ENCODE assay signal across 1 cellular context in genomic region chr19:37594982-37595382, GRCh38.
TF ChIP-seq lines count a peak whose summit lies in the region.

No MANE protein-coding gene starts in this region.

TF ChIP-seq in HEK293, 187 proteins besides CTCF, POLR2A, EP300 and RAD21 (continued from another document and continues in another):
- TF ChIP-seq YY1 (tag by site-specific recombination; IDR thresholded peaks at IDR 0.05) (peak; percentile 63; the same call in 1 of the 2 replicates), ZNF335 (tag by site-specific recombination; conservative IDR thresholded peaks at IDR 0.05) (peak; percentile 99), ZNF239 (tag by site-specific recombination; IDR thresholded peaks at IDR 0.05) (0 out of 2 replicates have a peak, but pooled peaks have one; percentile 31), ZFP69B (tag by site-specific recombination; IDR thresholded peaks at IDR 0.05) (peak; percentile 86), ZNF621 (tag by site-specific recombination; IDR thresholded peaks at IDR 0.05) (no peak), ZFP37 (tag by site-specific recombination; IDR thresholded peaks at IDR 0.05) (peak; percentile 99), SP2 (tag by site-specific recombination; IDR thresholded peaks at IDR 0.05) (no peak), ZNF449 (tag by site-specific recombination; IDR thresholded peaks at IDR 0.05) (no peak; the same call in 1 of the 2 replicates), IKZF3 (tag by site-specific recombination; IDR thresholded peaks at IDR 0.05) (no peak), ZNF221 (tag by site-specific recombination; IDR thresholded peaks at IDR 0.05; ENCODE audit: borderline replicate concordance) (no peak; the same call in 1 of the 2 replicates), ZNF560 (tag by site-specific recombination; IDR thresholded peaks at IDR 0.05; ENCODE audit: borderline replicate concordance) (no peak), HIC1 (tag by site-specific recombination; IDR thresholded peaks at IDR 0.05) (peak; percentile 87), ZNF433 (tag by site-specific recombination; IDR thresholded peaks at IDR 0.05; ENCODE audit: low read depth) (no peak), ZNF677 (tag by site-specific recombination; IDR thresholded peaks at IDR 0.05) (no peak), ZNF76 (tag by site-specific recombination; IDR thresholded peaks at IDR 0.05; ENCODE audit: borderline replicate concordance, low read depth) (no peak), ZNF600 (tag by site-specific recombination; IDR thresholded peaks at IDR 0.05) (peak; percentile 100), PBX3 (CRISPR knock-in tag; IDR thresholded peaks at IDR 0.05) (no peak), FEZF1 (tag by site-specific recombination; IDR thresholded peaks at IDR 0.05) (peak; percentile 67), ZNF112 (tag by site-specific recombination; IDR thresholded peaks at IDR 0.05) (no peak), ZNF571 (tag by site-specific recombination; IDR thresholded peaks at IDR 0.05) (no peak), WT1 (tag by site-specific recombination; IDR thresholded peaks at IDR 0.05) (peak; percentile 65), ZNF10 (tag by site-specific recombination; IDR thresholded peaks at IDR 0.05) (no peak), ZNF274 (IDR thresholded peaks at IDR 0.05; ENCODE audit: low read length) (no peak), ZNF274 (tag by site-specific recombination; IDR thresholded peaks at IDR 0.05; ENCODE audit: borderline replicate concordance) (no peak), ZNF423 (tag by site-specific recombination; IDR thresholded peaks at IDR 0.05) (no peak), ZNF548 (tag by site-specific recombination; IDR thresholded peaks at IDR 0.05) (peak; percentile 79), TSHZ1 (tag by site-specific recombination; IDR thresholded peaks at IDR 0.05; ENCODE audit: borderline replicate concordance) (peak; percentile 88), SCRT2 (tag by site-specific recombination; IDR thresholded peaks at IDR 0.05) (peak; percentile 42; the same call in 1 of the 2 replicates), KLF16 (tag by site-specific recombination; IDR thresholded peaks at IDR 0.05) (peak; percentile 96), ZNF791 (tag by site-specific recombination; IDR thresholded peaks at IDR 0.05) (peak; percentile 67; the same call in 1 of the 2 replicates), PATZ1 (tag by site-specific recombination; IDR thresholded peaks at IDR 0.05) (peak; percentile 16; the same call in 1 of the 2 replicates), ZNF658 (tag by site-specific recombination; IDR thresholded peaks at IDR 0.05) (no peak; the same call in 1 of the 2 replicates), BCL11B (tag by site-specific recombination; IDR thresholded peaks at IDR 0.05; ENCODE audit: low read depth) (peak; percentile 70; the same call in 1 of the 2 replicates), ZNF624 (tag by site-specific recombination; IDR thresholded peaks at IDR 0.05) (peak; percentile 76; the same call in 1 of the 2 replicates), ZNF202 (tag by site-specific recombination; IDR thresholded peaks at IDR 0.05; ENCODE audit: borderline replicate concordance) (no peak), ZNF155 (tag by site-specific recombination; IDR thresholded peaks at IDR 0.05) (peak; percentile 67; the same call in 1 of the 2 replicates), KLF7 (tag by site-specific recombination; IDR thresholded peaks at IDR 0.05; ENCODE audit: borderline replicate concordance) (no peak), BCL6B (tag by site-specific recombination; IDR thresholded peaks at IDR 0.05) (no peak), HOXA7 (CRISPR knock-in tag; IDR thresholded peaks at IDR 0.05; ENCODE audit: borderline replicate concordance) (no peak), RBAK (tag by site-specific recombination; IDR thresholded peaks at IDR 0.05) (peak; percentile 65; the same call in 1 of the 2 replicates), BCL11A (tag by site-specific recombination; IDR thresholded peaks at IDR 0.05; ENCODE audit: low read depth) (peak; percentile 97), ZNF416 (tag by site-specific recombination; IDR thresholded peaks at IDR 0.05) (peak; percentile 63; the same call in 1 of the 2 replicates)
- TF ChIP-seq, protein P1, sequence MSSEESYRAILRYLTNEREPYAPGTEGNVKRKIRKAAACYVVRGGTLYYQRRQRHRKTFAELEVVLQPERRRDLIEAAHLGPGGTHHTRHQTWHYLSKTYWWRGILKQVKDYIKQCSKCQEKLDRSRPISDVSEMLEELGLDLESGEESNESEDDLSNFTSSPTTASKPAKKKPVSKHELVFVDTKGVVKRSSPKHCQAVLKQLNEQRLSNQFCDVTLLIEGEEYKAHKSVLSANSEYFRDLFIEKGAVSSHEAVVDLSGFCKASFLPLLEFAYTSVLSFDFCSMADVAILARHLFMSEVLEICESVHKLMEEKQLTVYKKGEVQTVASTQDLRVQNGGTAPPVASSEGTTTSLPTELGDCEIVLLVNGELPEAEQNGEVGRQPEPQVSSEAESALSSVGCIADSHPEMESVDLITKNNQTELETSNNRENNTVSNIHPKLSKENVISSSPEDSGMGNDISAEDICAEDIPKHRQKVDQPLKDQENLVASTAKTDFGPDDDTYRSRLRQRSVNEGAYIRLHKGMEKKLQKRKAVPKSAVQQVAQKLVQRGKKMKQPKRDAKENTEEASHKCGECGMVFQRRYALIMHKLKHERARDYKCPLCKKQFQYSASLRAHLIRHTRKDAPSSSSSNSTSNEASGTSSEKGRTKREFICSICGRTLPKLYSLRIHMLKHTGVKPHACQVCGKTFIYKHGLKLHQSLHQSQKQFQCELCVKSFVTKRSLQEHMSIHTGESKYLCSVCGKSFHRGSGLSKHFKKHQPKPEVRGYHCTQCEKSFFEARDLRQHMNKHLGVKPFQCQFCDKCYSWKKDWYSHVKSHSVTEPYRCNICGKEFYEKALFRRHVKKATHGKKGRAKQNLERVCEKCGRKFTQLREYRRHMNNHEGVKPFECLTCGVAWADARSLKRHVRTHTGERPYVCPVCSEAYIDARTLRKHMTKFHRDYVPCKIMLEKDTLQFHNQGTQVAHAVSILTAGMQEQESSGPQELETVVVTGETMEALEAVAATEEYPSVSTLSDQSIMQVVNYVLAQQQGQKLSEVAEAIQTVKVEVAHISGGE (tag by site-specific recombination; conservative IDR thresholded peaks at IDR 0.05; ENCODE audit: low read depth) = peak; percentile 52
- TF ChIP-seq, protein P2, sequence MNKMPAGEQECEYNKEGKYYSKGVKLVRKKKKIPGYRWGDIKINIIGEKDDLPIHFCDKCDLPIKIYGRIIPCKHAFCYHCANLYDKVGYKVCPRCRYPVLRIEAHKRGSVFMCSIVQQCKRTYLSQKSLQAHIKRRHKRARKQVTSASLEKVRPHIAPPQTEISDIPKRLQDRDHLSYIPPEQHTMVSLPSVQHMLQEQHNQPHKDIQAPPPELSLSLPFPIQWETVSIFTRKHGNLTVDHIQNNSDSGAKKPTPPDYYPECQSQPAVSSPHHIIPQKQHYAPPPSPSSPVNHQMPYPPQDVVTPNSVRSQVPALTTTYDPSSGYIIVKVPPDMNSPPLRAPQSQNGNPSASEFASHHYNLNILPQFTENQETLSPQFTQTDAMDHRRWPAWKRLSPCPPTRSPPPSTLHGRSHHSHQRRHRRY (tag by site-specific recombination; IDR thresholded peaks at IDR 0.05) = peak; percentile 96
- TF ChIP-seq, protein P3, sequence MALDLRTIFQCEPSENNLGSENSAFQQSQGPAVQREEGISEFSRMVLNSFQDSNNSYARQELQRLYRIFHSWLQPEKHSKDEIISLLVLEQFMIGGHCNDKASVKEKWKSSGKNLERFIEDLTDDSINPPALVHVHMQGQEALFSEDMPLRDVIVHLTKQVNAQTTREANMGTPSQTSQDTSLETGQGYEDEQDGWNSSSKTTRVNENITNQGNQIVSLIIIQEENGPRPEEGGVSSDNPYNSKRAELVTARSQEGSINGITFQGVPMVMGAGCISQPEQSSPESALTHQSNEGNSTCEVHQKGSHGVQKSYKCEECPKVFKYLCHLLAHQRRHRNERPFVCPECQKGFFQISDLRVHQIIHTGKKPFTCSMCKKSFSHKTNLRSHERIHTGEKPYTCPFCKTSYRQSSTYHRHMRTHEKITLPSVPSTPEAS (tag by site-specific recombination; IDR thresholded peaks at IDR 0.05) = peak; percentile 99
